In genomic region chr19:572891-573825, GRCh38 we compare ENCODE assay signal across 8 cellular contexts. TPM values are rescaled to one million over a fixed set of nuclear protein-coding genes. Genes with fewer than 3 reads are reported as not detected.
A peak's percentile ranks its signal among the peaks of the same experiment; 100 is the strongest.
DNase-seq lines count a peak whose midpoint lies in the region; ATAC-seq and TF ChIP-seq lines count a peak whose summit lies in the region.

No MANE protein-coding gene starts in this region.

- peaks cover 15% of the 10 kb centered on the region for H3K4me1 ChIP-seq in iPS-18a (ENCODE audit: control insufficient read depth, low read depth, low read length)
- H3K4me1 ChIP-seq in skeletal muscle tissue (ENCODE audit: control insufficient read depth in 3 of 3, insufficient read depth in 3 of 3, low read length in 3 of 3): peaks cover 43 to 59% (median 48%) of the 10 kb centered on the region in 3 donors

- peak overlapping the region; percentile 94 for H3K4me3 ChIP-seq in astrocyte of the cerebellum (ENCODE audit: low read depth, low read length)
- H3K4me3 ChIP-seq in iPS-18a (ENCODE audit: low read length): peak overlapping the region; percentile 90
- H3K4me3 ChIP-seq in skeletal muscle tissue (ENCODE audit: low read length in 3 of 3): peak overlapping the region; percentile 86 to 91 (median 90)

- H3K36me3 ChIP-seq in iPS-18a (ENCODE audit: control insufficient read depth, low read depth, low read length): peaks cover 2% of the 10 kb centered on the region
- peaks cover 0 to 10% (median 0%) of the 10 kb centered on the region in 3 donors for H3K36me3 ChIP-seq in skeletal muscle tissue (ENCODE audit: control insufficient read depth in 3 of 3, insufficient read depth in 3 of 3, low read length in 3 of 3)

- no peak for TF ChIP-seq CTCF in astrocyte of the cerebellum (IDR thresholded peaks at IDR 0.05; ENCODE audit: low read depth, low read length, missing control alignments)

- H3K27ac ChIP-seq in iPS-18a (ENCODE audit: low read length): peak overlapping the region; percentile 78
- peak overlapping the region; percentile 94 for H3K27ac ChIP-seq in skeletal muscle tissue (ENCODE audit: low read depth, low read length)

- DNase-seq in DMS79 (lab: John Stamatoyannopoulos, UW) (peak; percentile 34), NAMALWA (ENCODE audit: low spot score) (peak; percentile 51), astrocyte of the cerebellum (ENCODE audit: low read depth) (no peak), mesenteric fat pad (ENCODE audit: low spot score) (no peak), SIG-M5 treated with dmso at 0.1 percent for 504 hours (lab: John Stamatoyannopoulos, UW; ENCODE audit: unreplicated experiment) (no peak)

- peak overlapping the region; percentile 90 for H3K9ac ChIP-seq in iPS-18a (ENCODE audit: low read length)
- H3K9ac ChIP-seq in skeletal muscle tissue (ENCODE audit: low read depth in 1 of 3, low read length in 3 of 3): peak overlapping the region; percentile 97 to 99 (median 98)

- in situ Hi-C loops in astrocyte of the cerebellum (cut with HindIII; ENCODE audit: low sequenced_read_pairs): no loop called here

- peaks cover 8% of the 10 kb centered on the region for H3K27me3 ChIP-seq in iPS-18a (ENCODE audit: control insufficient read depth, insufficient read depth, low read length)
- peaks cover 0 to 5% (median 4%) of the 10 kb centered on the region in 3 donors for H3K27me3 ChIP-seq in skeletal muscle tissue (ENCODE audit: control insufficient read depth in 3 of 3, insufficient read depth in 3 of 3, low read length in 3 of 3)

- H3K9me3 ChIP-seq in iPS-18a (ENCODE audit: control insufficient read depth, low read depth, low read length) (no peaks in the 10 kb centered on the region), skeletal muscle tissue (ENCODE audit: control insufficient read depth in 3 of 3, low read length in 3 of 3) (no peaks in the 10 kb centered on the region)

- peak; percentile 11 for ATAC-seq in GM21526 (IDR thresholded peaks at IDR 0.05; ENCODE audit: low FRiP score, unreplicated experiment)

RNA-seq across cellular contexts. Expression of gene BSG, which starts 0.8 kb away (rescaled TPM):
- 144 TPM for total RNA-seq in skeletal muscle tissue
- total RNA-seq in mesenteric fat pad: 396 TPM

RNA-seq across cellular contexts. Expression of gene HCN2, which starts 16.5 kb away (rescaled TPM):
- total RNA-seq in skeletal muscle tissue: not detected
- total RNA-seq in mesenteric fat pad: 0.16 TPM

RNA-seq across cellular contexts. Expression of gene GZMM, which starts 29.3 kb away (rescaled TPM):
- total RNA-seq in skeletal muscle tissue (not detected), mesenteric fat pad (0.74 TPM)

RNA-seq across cellular contexts. Expression of gene CDC34, which starts 41.6 kb away (rescaled TPM):
- 73.1 TPM for total RNA-seq in skeletal muscle tissue
- total RNA-seq in mesenteric fat pad: 53.7 TPM

Comparison
In these comparisons a context has a peak if more than half of its experiments do, and no peak if none do; other contexts are left out.
1. DNase-seq: peak in DMS79 (single experiment) and NAMALWA (single experiment); none in astrocyte of the cerebellum (single experiment), mesenteric fat pad (single experiment) and SIG-M5 treated with dmso at 0.1 percent for 504 hours (single experiment).
2. Peak in every context shown above with its lines, with median percentiles within 50 percentile points of each other: H3K4me3 ChIP-seq.